1 cellular context compared by ENCODE assay signal in the genomic region with DNA sequence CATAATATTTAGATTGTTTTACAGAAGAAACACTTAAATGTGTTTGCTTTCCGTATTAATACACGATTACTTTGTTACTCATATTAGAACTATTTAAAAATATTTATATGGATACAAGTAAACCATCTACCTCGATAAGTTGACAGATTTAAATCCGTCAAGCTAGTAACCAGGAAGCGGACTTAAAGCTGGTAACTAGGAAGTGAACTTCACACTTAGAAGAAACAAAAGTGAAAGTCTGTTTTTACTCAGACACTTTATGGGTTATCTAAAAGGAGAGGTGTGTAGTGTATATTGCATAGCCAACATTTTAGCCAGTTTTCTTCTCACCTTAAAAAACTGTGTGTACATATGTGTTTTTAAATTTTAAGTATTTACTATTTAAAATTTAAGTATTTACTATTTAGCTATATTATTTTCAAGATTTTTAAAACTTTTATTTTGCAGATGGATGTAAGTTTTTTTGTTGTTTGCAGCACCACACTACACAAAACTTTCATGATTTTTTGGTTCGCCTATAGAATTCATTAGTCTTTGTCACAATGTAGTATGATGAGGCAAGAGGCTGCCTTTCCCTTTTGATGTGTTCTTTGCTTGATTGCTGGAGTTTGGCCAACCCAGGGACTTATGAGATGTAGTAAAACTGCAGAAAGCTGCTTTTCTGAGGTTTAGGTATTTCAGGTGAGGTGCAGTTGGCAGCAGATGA.
A peak's percentile ranks its signal among the peaks of the same experiment; 100 is the strongest.
TF ChIP-seq lines count a peak whose summit lies in the region.

No MANE protein-coding gene starts in this region.

TF ChIP-seq in K562, 482 proteins besides CTCF, POLR2A, EP300 and RAD21 (continued from another document and continues in another):
- TF ChIP-seq, protein P1, sequence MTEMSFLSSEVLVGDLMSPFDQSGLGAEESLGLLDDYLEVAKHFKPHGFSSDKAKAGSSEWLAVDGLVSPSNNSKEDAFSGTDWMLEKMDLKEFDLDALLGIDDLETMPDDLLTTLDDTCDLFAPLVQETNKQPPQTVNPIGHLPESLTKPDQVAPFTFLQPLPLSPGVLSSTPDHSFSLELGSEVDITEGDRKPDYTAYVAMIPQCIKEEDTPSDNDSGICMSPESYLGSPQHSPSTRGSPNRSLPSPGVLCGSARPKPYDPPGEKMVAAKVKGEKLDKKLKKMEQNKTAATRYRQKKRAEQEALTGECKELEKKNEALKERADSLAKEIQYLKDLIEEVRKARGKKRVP (CRISPR knock-in tag; IDR thresholded peaks at IDR 0.05), result no peak
- peak in 1 of 2 experiments; percentile 65; a peak in 1 of 4 replicates for TF ChIP-seq SIN3A (IDR thresholded peaks at IDR 0.05; ENCODE audit: borderline replicate concordance in 2 of 2, control insufficient read depth in 1 of 2, low read depth in 2 of 2, low read length in 2 of 2)
- TF ChIP-seq, protein P2, sequence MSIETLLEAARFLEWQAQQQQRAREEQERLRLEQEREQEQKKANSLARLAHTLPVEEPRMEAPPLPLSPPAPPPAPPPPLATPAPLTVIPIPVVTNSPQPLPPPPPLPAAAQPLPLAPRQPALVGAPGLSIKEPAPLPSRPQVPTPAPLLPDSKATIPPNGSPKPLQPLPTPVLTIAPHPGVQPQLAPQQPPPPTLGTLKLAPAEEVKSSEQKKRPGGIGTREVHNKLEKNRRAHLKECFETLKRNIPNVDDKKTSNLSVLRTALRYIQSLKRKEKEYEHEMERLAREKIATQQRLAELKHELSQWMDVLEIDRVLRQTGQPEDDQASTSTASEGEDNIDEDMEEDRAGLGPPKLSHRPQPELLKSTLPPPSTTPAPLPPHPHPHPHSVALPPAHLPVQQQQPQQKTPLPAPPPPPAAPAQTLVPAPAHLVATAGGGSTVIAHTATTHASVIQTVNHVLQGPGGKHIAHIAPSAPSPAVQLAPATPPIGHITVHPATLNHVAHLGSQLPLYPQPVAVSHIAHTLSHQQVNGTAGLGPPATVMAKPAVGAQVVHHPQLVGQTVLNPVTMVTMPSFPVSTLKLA (conservative IDR thresholded peaks at IDR 0.05), result 0 out of 4 replicates have a peak, but pooled peaks of 1 of the 2 experiments have one; percentile 7
- TF ChIP-seq HNRNPL (IDR thresholded peaks at IDR 0.05; ENCODE audit: low read depth, low read length), result no peak
- TF ChIP-seq, protein P3, sequence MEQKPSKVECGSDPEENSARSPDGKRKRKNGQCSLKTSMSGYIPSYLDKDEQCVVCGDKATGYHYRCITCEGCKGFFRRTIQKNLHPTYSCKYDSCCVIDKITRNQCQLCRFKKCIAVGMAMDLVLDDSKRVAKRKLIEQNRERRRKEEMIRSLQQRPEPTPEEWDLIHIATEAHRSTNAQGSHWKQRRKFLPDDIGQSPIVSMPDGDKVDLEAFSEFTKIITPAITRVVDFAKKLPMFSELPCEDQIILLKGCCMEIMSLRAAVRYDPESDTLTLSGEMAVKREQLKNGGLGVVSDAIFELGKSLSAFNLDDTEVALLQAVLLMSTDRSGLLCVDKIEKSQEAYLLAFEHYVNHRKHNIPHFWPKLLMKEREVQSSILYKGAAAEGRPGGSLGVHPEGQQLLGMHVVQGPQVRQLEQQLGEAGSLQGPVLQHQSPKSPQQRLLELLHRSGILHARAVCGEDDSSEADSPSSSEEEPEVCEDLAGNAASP (IDR thresholded peaks at IDR 0.05), result no peak
- TF ChIP-seq HDGF (IDR thresholded peaks at IDR 0.05), result no peak
- TF ChIP-seq, protein P4, sequence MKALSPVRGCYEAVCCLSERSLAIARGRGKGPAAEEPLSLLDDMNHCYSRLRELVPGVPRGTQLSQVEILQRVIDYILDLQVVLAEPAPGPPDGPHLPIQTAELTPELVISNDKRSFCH (CRISPR knock-in tag; IDR thresholded peaks at IDR 0.05), result no peak
- TF ChIP-seq, protein P4 (tag; IDR thresholded peaks at IDR 0.05), result no peak
- TF ChIP-seq NCOA2 (IDR thresholded peaks at IDR 0.05; ENCODE audit: partially characterized antibody in 2 of 2), result no peak
- no peak for TF ChIP-seq CXXC5 (CRISPR knock-in tag; IDR thresholded peaks at IDR 0.05)
- TF ChIP-seq ZNF695 (CRISPR knock-in tag; IDR thresholded peaks at IDR 0.05), result no peak
- TF ChIP-seq ZSCAN32 (CRISPR knock-in tag; IDR thresholded peaks at IDR 0.05), result no peak
- TF ChIP-seq, protein P5, sequence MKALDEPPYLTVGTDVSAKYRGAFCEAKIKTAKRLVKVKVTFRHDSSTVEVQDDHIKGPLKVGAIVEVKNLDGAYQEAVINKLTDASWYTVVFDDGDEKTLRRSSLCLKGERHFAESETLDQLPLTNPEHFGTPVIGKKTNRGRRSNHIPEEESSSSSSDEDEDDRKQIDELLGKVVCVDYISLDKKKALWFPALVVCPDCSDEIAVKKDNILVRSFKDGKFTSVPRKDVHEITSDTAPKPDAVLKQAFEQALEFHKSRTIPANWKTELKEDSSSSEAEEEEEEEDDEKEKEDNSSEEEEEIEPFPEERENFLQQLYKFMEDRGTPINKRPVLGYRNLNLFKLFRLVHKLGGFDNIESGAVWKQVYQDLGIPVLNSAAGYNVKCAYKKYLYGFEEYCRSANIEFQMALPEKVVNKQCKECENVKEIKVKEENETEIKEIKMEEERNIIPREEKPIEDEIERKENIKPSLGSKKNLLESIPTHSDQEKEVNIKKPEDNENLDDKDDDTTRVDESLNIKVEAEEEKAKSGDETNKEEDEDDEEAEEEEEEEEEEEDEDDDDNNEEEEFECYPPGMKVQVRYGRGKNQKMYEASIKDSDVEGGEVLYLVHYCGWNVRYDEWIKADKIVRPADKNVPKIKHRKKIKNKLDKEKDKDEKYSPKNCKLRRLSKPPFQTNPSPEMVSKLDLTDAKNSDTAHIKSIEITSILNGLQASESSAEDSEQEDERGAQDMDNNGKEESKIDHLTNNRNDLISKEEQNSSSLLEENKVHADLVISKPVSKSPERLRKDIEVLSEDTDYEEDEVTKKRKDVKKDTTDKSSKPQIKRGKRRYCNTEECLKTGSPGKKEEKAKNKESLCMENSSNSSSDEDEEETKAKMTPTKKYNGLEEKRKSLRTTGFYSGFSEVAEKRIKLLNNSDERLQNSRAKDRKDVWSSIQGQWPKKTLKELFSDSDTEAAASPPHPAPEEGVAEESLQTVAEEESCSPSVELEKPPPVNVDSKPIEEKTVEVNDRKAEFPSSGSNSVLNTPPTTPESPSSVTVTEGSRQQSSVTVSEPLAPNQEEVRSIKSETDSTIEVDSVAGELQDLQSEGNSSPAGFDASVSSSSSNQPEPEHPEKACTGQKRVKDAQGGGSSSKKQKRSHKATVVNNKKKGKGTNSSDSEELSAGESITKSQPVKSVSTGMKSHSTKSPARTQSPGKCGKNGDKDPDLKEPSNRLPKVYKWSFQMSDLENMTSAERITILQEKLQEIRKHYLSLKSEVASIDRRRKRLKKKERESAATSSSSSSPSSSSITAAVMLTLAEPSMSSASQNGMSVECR (CRISPR knock-in tag; IDR thresholded peaks at IDR 0.05), result no peak
- TF ChIP-seq HNRNPK (IDR thresholded peaks at IDR 0.05; ENCODE audit: low read depth, low read length, poor library complexity, severe bottlenecking), result no peak
- TF ChIP-seq, protein P6, sequence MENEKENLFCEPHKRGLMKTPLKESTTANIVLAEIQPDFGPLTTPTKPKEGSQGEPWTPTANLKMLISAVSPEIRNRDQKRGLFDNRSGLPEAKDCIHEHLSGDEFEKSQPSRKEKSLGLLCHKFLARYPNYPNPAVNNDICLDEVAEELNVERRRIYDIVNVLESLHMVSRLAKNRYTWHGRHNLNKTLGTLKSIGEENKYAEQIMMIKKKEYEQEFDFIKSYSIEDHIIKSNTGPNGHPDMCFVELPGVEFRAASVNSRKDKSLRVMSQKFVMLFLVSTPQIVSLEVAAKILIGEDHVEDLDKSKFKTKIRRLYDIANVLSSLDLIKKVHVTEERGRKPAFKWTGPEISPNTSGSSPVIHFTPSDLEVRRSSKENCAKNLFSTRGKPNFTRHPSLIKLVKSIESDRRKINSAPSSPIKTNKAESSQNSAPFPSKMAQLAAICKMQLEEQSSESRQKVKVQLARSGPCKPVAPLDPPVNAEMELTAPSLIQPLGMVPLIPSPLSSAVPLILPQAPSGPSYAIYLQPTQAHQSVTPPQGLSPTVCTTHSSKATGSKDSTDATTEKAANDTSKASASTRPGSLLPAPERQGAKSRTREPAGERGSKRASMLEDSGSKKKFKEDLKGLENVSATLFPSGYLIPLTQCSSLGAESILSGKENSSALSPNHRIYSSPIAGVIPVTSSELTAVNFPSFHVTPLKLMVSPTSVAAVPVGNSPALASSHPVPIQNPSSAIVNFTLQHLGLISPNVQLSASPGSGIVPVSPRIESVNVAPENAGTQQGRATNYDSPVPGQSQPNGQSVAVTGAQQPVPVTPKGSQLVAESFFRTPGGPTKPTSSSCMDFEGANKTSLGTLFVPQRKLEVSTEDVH (IDR thresholded peaks at IDR 0.05; ENCODE audit: low read depth, partially characterized antibody), result peak; percentile 44
- TF ChIP-seq, protein P7, sequence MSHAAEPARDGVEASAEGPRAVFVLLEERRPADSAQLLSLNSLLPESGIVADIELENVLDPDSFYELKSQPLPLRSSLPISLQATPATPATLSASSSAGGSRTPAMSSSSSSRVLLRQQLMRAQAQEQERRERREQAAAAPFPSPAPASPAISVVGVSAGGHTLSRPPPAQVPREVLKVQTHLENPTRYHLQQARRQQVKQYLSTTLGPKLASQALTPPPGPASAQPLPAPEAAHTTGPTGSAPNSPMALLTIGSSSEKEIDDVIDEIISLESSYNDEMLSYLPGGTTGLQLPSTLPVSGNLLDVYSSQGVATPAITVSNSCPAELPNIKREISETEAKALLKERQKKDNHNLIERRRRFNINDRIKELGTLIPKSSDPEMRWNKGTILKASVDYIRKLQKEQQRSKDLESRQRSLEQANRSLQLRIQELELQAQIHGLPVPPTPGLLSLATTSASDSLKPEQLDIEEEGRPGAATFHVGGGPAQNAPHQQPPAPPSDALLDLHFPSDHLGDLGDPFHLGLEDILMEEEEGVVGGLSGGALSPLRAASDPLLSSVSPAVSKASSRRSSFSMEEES (CRISPR knock-in tag; IDR thresholded peaks at IDR 0.05), result no peak
- no peak for TF ChIP-seq ZNF232 (CRISPR knock-in tag; IDR thresholded peaks at IDR 0.05)
- TF ChIP-seq ELF1 (tag; IDR thresholded peaks at IDR 0.05), result peak; percentile 91
- TF ChIP-seq, protein P8, sequence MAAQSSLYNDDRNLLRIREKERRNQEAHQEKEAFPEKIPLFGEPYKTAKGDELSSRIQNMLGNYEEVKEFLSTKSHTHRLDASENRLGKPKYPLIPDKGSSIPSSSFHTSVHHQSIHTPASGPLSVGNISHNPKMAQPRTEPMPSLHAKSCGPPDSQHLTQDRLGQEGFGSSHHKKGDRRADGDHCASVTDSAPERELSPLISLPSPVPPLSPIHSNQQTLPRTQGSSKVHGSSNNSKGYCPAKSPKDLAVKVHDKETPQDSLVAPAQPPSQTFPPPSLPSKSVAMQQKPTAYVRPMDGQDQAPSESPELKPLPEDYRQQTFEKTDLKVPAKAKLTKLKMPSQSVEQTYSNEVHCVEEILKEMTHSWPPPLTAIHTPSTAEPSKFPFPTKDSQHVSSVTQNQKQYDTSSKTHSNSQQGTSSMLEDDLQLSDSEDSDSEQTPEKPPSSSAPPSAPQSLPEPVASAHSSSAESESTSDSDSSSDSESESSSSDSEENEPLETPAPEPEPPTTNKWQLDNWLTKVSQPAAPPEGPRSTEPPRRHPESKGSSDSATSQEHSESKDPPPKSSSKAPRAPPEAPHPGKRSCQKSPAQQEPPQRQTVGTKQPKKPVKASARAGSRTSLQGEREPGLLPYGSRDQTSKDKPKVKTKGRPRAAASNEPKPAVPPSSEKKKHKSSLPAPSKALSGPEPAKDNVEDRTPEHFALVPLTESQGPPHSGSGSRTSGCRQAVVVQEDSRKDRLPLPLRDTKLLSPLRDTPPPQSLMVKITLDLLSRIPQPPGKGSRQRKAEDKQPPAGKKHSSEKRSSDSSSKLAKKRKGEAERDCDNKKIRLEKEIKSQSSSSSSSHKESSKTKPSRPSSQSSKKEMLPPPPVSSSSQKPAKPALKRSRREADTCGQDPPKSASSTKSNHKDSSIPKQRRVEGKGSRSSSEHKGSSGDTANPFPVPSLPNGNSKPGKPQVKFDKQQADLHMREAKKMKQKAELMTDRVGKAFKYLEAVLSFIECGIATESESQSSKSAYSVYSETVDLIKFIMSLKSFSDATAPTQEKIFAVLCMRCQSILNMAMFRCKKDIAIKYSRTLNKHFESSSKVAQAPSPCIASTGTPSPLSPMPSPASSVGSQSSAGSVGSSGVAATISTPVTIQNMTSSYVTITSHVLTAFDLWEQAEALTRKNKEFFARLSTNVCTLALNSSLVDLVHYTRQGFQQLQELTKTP (IDR thresholded peaks at IDR 0.05; ENCODE audit: low read depth in 1 of 2, partially characterized antibody in 2 of 2), result peak in 1 of 2 experiments; percentile 44
- TF ChIP-seq NONO (IDR thresholded peaks at IDR 0.05; ENCODE audit: low read depth in 2 of 2, low read length in 1 of 2), result no peak
- TF ChIP-seq STAT5A (IDR thresholded peaks at IDR 0.05; ENCODE audit: borderline replicate concordance, low read length), result no peak
- TF ChIP-seq, protein P9, sequence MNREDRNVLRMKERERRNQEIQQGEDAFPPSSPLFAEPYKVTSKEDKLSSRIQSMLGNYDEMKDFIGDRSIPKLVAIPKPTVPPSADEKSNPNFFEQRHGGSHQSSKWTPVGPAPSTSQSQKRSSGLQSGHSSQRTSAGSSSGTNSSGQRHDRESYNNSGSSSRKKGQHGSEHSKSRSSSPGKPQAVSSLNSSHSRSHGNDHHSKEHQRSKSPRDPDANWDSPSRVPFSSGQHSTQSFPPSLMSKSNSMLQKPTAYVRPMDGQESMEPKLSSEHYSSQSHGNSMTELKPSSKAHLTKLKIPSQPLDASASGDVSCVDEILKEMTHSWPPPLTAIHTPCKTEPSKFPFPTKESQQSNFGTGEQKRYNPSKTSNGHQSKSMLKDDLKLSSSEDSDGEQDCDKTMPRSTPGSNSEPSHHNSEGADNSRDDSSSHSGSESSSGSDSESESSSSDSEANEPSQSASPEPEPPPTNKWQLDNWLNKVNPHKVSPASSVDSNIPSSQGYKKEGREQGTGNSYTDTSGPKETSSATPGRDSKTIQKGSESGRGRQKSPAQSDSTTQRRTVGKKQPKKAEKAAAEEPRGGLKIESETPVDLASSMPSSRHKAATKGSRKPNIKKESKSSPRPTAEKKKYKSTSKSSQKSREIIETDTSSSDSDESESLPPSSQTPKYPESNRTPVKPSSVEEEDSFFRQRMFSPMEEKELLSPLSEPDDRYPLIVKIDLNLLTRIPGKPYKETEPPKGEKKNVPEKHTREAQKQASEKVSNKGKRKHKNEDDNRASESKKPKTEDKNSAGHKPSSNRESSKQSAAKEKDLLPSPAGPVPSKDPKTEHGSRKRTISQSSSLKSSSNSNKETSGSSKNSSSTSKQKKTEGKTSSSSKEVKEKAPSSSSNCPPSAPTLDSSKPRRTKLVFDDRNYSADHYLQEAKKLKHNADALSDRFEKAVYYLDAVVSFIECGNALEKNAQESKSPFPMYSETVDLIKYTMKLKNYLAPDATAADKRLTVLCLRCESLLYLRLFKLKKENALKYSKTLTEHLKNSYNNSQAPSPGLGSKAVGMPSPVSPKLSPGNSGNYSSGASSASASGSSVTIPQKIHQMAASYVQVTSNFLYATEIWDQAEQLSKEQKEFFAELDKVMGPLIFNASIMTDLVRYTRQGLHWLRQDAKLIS (CRISPR knock-in tag; IDR thresholded peaks at IDR 0.05), result no peak
- TF ChIP-seq RFX1 (IDR thresholded peaks at IDR 0.05), result peak; percentile 82
- no peak for TF ChIP-seq NR2C1 (IDR thresholded peaks at IDR 0.05)
- TF ChIP-seq NR2C1 (tag; IDR thresholded peaks at IDR 0.05), result no peak
- no peak for TF ChIP-seq CCNT2 (IDR thresholded peaks at IDR 0.05; ENCODE audit: borderline replicate concordance, extremely low read depth, insufficient read length, low read depth, low read length)
